ENCODE assay signal across 27 cellular contexts in genomic region chr2:38711558-38711957, GRCh38.
"Had no signal": no experiment of that assay in that cellular context is flagged by ENCODE, and none has a peak within 500 bp of the region (broad histone marks: within the 10 kb centered on the region; RNA-seq: fewer than 3 reads in every experiment).

No MANE protein-coding gene starts in this region.

- H3K9me3 ChIP-seq: ascending aorta, neutrophil, upper lobe of left lung had no signal

- DNase-seq: activated CD4-positive, alpha-beta T cell treated with anti-CD3 and anti-CD28 coated beads, Interleukin-2, amount 50 U/mL, for 1 hour; activated effector memory CD4-positive, alpha-beta T cell treated with Interleukin-2 at 50 U/mL for 16 hours; activated naive CD4-positive, alpha-beta T cell treated with Interleukin-2 at 50 U/mL for 16 hours; activated naive CD8-positive, alpha-beta T cell treated with anti-CD3 and anti-CD28 coated beads, Interleukin-2, amount 10 ng/mL, durations not matched to agents 7 days and 5 days; activated T-cell treated with anti-CD3 and anti-CD28 coated beads for 4 hours; activated T-cell treated with anti-CD3 and anti-CD28 coated beads, Interleukin-2, amount 50 U/mL, for 72 hours; cortex of kidney; foreskin fibroblast; head of caudate nucleus; hippocampal formation; immature natural killer cell; kidney; left colon; mammary epithelial cell; nephron progenitor cell; stimulated activated CD4-positive, alpha-beta T cell treated with anti-CD3 and anti-CD28 coated beads, Interleukin-12 subunit alpha, Interleukin-12 subunit beta, amount 100 ng/mL, for 4 hours; stimulated activated CD4-positive, alpha-beta T cell treated with anti-CD3 and anti-CD28 coated beads, Interleukin-4, amount 100 ng/mL, for 1 hour; substantia nigra; upper lobe of left lung had no signal

- H3K27me3 Mint-ChIP-seq: activated naive CD8-positive, alpha-beta T cell treated with anti-CD3 and anti-CD28 coated beads, Interleukin-2, amount 10 ng/mL, durations not matched to agents 7 days and 5 days; brain; stimulated activated naive CD8-positive, alpha-beta T cell treated with anti-CD3 and anti-CD28 coated beads, Interleukin-15, Interleukin-2, amounts not matched to agents 100 ng/mL and 50 ng/mL, for 24 hours had no signal

- H3K27ac ChIP-seq: ascending aorta, cardiac muscle cell, neutrophil, skin epidermis, upper lobe of left lung had no signal

- H3K27ac Mint-ChIP-seq: activated T-cell treated with anti-CD3 and anti-CD28 coated beads, Interleukin-2, amount 50 U/mL, for 72 hours; brain; nephron progenitor cell; stimulated activated naive CD8-positive, alpha-beta T cell treated with anti-CD3 and anti-CD28 coated beads, Interleukin-15, Interleukin-2, amounts not matched to agents 100 ng/mL and 50 ng/mL, for 24 hours had no signal

- H3K4me1 ChIP-seq: ascending aorta had no signal

- H3K27me3 ChIP-seq: ascending aorta, cardiac muscle cell, neutrophil, upper lobe of left lung had no signal

- ATAC-seq: activated T-cell treated with anti-CD3 and anti-CD28 coated beads, Interleukin-2, amount 50 U/mL, for 72 hours; esophagus mucosa; left colon; sciatic nerve had no signal

- H3K36me3 ChIP-seq: cardiac muscle cell had no signal

- H3K4me3 ChIP-seq: ascending aorta, cardiac muscle cell, skin epidermis, upper lobe of left lung had no signal

- H3K4me3 Mint-ChIP-seq: activated naive CD8-positive, alpha-beta T cell treated with anti-CD3 and anti-CD28 coated beads, Interleukin-2, amount 10 ng/mL, durations not matched to agents 7 days and 5 days; activated T-cell treated with anti-CD3 and anti-CD28 coated beads, Interleukin-2, amount 50 U/mL, for 72 hours; brain; immature natural killer cell; nephron progenitor cell; stimulated activated naive CD8-positive, alpha-beta T cell treated with anti-CD3 and anti-CD28 coated beads, Interleukin-15, Interleukin-2, amounts not matched to agents 100 ng/mL and 50 ng/mL, for 24 hours had no signal
